In the genomic region with DNA sequence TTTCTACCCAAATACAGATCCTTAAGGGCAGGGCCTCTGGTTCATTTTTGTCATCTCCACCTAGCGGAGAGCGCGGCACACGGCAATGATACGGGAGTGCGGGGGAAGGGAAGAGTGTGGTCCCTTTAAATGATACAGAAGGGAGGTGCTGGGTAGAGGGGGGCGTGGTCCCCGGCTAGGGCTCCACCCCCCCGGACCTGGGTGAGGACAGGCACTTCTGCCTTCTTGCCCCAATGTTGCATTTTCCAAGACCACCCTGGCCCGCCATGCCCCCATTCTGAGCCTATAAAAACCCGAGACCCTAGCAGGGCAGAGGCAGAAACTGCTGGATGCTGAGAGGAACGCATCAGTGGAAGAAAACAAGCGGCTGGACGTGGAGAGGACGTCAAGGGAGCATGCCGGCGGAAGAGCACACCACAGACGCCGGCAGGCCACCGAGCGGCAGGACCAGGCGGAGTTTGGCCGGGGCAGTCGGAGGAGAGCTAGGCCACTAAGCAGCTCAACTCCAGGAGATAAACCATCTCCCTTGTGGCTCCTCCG, we compare ENCODE assay signal across 1 cellular context.
A peak's percentile ranks its signal among the peaks of the same experiment; 100 is the strongest.
TF ChIP-seq lines count a peak whose summit lies in the region.

No MANE protein-coding gene starts in this region.

TF ChIP-seq in HepG2, 621 proteins besides CTCF, POLR2A, EP300 and RAD21 (continued from another document and continues in another):
- TF ChIP-seq ZNF749 (CRISPR knock-in tag; IDR thresholded peaks at IDR 0.05; ENCODE audit: borderline replicate concordance) (no peak), SP1 (IDR thresholded peaks at IDR 0.05) (no peak), SP1 (CRISPR knock-in tag; IDR thresholded peaks at IDR 0.05) (peak; percentile 67; the same call in 1 of the 2 replicates), CBX2 (IDR thresholded peaks at IDR 0.05; ENCODE audit: low read depth, low read length) (no peak), CBX2 (CRISPR knock-in tag; IDR thresholded peaks at IDR 0.05; ENCODE audit: low read depth) (no peak), ZNF138 (CRISPR knock-in tag; IDR thresholded peaks at IDR 0.05; ENCODE audit: low read depth) (no peak), CREM (IDR thresholded peaks at IDR 0.05) (no peak), CREM (CRISPR knock-in tag; IDR thresholded peaks at IDR 0.05) (no peak), ZNF709 (CRISPR knock-in tag; IDR thresholded peaks at IDR 0.05) (no peak), MTA1 (CRISPR knock-in tag; IDR thresholded peaks at IDR 0.05; ENCODE audit: borderline replicate concordance) (no peak), CENPBD1 (CRISPR knock-in tag; IDR thresholded peaks at IDR 0.05; ENCODE audit: borderline replicate concordance, low read depth) (no peak), PAXIP1 (CRISPR knock-in tag; conservative IDR thresholded peaks at IDR 0.05) (no peak), ZNF232 (CRISPR knock-in tag; IDR thresholded peaks at IDR 0.05; ENCODE audit: borderline replicate concordance) (no peak), ZSCAN21 (CRISPR knock-in tag; IDR thresholded peaks at IDR 0.05; ENCODE audit: borderline replicate concordance) (no peak), ZBTB4 (CRISPR knock-in tag; IDR thresholded peaks at IDR 0.05; ENCODE audit: borderline replicate concordance) (peak; percentile 94; the same call in 1 of the 2 replicates), GATAD2A (CRISPR knock-in tag; IDR thresholded peaks at IDR 0.05) (no peak), ZSCAN25 (CRISPR knock-in tag; IDR thresholded peaks at IDR 0.05) (no peak), JUN (CRISPR knock-in tag; IDR thresholded peaks at IDR 0.05) (no peak), GFI1 (CRISPR knock-in tag; IDR thresholded peaks at IDR 0.05; ENCODE audit: borderline replicate concordance) (0 out of 2 replicates have a peak, but pooled peaks have one; percentile 42), SAP130 (CRISPR knock-in tag; IDR thresholded peaks at IDR 0.05; ENCODE audit: low read depth) (peak; percentile 12; the same call in 1 of the 2 replicates), ZFP91 (CRISPR knock-in tag; IDR thresholded peaks at IDR 0.05; ENCODE audit: borderline replicate concordance) (peak; percentile 99)
- TF ChIP-seq, protein P1, sequence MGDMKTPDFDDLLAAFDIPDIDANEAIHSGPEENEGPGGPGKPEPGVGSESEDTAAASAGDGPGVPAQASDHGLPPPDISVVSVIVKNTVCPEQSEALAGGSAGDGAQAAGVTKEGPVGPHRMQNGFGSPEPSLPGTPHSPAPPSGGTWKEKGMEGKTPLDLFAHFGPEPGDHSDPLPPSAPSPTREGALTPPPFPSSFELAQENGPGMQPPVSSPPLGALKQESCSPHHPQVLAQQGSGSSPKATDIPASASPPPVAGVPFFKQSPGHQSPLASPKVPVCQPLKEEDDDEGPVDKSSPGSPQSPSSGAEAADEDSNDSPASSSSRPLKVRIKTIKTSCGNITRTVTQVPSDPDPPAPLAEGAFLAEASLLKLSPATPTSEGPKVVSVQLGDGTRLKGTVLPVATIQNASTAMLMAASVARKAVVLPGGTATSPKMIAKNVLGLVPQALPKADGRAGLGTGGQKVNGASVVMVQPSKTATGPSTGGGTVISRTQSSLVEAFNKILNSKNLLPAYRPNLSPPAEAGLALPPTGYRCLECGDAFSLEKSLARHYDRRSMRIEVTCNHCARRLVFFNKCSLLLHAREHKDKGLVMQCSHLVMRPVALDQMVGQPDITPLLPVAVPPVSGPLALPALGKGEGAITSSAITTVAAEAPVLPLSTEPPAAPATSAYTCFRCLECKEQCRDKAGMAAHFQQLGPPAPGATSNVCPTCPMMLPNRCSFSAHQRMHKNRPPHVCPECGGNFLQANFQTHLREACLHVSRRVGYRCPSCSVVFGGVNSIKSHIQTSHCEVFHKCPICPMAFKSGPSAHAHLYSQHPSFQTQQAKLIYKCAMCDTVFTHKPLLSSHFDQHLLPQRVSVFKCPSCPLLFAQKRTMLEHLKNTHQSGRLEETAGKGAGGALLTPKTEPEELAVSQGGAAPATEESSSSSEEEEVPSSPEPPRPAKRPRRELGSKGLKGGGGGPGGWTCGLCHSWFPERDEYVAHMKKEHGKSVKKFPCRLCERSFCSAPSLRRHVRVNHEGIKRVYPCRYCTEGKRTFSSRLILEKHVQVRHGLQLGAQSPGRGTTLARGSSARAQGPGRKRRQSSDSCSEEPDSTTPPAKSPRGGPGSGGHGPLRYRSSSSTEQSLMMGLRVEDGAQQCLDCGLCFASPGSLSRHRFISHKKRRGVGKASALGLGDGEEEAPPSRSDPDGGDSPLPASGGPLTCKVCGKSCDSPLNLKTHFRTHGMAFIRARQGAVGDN (CRISPR knock-in tag; IDR thresholded peaks at IDR 0.05): peak; percentile 82
- TF ChIP-seq, protein P2, sequence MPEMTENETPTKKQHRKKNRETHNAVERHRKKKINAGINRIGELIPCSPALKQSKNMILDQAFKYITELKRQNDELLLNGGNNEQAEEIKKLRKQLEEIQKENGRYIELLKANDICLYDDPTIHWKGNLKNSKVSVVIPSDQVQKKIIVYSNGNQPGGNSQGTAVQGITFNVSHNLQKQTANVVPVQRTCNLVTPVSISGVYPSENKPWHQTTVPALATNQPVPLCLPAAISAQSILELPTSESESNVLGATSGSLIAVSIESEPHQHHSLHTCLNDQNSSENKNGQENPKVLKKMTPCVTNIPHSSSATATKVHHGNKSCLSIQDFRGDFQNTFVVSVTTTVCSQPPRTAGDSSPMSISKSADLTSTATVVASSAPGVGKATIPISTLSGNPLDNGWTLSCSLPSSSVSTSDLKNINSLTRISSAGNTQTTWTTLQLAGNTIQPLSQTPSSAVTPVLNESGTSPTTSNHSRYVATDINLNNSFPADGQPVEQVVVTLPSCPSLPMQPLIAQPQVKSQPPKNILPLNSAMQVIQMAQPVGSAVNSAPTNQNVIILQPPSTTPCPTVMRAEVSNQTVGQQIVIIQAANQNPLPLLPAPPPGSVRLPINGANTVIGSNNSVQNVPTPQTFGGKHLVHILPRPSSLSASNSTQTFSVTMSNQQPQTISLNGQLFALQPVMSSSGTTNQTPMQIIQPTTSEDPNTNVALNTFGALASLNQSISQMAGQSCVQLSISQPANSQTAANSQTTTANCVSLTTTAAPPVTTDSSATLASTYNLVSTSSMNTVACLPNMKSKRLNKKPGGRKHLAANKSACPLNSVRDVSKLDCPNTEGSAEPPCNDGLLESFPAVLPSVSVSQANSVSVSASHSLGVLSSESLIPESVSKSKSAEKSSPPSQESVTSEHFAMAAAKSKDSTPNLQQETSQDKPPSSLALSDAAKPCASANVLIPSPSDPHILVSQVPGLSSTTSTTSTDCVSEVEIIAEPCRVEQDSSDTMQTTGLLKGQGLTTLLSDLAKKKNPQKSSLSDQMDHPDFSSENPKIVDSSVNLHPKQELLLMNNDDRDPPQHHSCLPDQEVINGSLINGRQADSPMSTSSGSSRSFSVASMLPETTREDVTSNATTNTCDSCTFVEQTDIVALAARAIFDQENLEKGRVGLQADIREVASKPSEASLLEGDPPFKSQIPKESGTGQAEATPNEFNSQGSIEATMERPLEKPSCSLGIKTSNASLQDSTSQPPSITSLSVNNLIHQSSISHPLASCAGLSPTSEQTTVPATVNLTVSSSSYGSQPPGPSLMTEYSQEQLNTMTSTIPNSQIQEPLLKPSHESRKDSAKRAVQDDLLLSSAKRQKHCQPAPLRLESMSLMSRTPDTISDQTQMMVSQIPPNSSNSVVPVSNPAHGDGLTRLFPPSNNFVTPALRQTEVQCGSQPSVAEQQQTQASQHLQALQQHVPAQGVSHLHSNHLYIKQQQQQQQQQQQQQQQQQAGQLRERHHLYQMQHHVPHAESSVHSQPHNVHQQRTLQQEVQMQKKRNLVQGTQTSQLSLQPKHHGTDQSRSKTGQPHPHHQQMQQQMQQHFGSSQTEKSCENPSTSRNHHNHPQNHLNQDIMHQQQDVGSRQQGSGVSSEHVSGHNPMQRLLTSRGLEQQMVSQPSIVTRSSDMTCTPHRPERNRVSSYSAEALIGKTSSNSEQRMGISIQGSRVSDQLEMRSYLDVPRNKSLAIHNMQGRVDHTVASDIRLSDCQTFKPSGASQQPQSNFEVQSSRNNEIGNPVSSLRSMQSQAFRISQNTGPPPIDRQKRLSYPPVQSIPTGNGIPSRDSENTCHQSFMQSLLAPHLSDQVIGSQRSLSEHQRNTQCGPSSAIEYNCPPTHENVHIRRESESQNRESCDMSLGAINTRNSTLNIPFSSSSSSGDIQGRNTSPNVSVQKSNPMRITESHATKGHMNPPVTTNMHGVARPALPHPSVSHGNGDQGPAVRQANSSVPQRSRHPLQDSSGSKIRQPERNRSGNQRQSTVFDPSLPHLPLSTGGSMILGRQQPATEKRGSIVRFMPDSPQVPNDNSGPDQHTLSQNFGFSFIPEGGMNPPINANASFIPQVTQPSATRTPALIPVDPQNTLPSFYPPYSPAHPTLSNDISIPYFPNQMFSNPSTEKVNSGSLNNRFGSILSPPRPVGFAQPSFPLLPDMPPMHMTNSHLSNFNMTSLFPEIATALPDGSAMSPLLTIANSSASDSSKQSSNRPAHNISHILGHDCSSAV (CRISPR knock-in tag; IDR thresholded peaks at IDR 0.05; ENCODE audit: borderline replicate concordance): no peak
- TF ChIP-seq, protein P3, sequence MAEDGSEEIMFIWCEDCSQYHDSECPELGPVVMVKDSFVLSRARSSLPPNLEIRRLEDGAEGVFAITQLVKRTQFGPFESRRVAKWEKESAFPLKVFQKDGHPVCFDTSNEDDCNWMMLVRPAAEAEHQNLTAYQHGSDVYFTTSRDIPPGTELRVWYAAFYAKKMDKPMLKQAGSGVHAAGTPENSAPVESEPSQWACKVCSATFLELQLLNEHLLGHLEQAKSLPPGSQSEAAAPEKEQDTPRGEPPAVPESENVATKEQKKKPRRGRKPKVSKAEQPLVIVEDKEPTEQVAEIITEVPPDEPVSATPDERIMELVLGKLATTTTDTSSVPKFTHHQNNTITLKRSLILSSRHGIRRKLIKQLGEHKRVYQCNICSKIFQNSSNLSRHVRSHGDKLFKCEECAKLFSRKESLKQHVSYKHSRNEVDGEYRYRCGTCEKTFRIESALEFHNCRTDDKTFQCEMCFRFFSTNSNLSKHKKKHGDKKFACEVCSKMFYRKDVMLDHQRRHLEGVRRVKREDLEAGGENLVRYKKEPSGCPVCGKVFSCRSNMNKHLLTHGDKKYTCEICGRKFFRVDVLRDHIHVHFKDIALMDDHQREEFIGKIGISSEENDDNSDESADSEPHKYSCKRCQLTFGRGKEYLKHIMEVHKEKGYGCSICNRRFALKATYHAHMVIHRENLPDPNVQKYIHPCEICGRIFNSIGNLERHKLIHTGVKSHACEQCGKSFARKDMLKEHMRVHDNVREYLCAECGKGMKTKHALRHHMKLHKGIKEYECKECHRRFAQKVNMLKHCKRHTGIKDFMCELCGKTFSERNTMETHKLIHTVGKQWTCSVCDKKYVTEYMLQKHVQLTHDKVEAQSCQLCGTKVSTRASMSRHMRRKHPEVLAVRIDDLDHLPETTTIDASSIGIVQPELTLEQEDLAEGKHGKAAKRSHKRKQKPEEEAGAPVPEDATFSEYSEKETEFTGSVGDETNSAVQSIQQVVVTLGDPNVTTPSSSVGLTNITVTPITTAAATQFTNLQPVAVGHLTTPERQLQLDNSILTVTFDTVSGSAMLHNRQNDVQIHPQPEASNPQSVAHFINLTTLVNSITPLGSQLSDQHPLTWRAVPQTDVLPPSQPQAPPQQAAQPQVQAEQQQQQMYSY (CRISPR knock-in tag; IDR thresholded peaks at IDR 0.05): no peak
